21 cellular contexts compared by ENCODE assay signal in genomic region chr20:58752565-58752964, GRCh38.
"Had no signal": no experiment of that assay in that cellular context is flagged by ENCODE, and none has a peak within 500 bp of the region (broad histone marks: within the 10 kb centered on the region; RNA-seq: fewer than 3 reads in every experiment).

No MANE protein-coding gene starts in this region.

- H3K36me3 ChIP-seq: colonic mucosa, lower lobe of right lung, pancreas, right lobe of liver, tibial artery, upper lobe of left lung had no signal

- H3K4me1 ChIP-seq: colonic mucosa, lower lobe of right lung, pancreas, right lobe of liver, tibial artery, upper lobe of left lung had no signal

- H3K4me3 Mint-ChIP-seq: memory B cell; natural killer cell; stimulated activated naive CD8-positive, alpha-beta T cell treated with anti-CD3 and anti-CD28 coated beads, Interleukin-15, amount 100 ng/mL, for 72 hours had no signal

- DNase-seq: dermis blood vessel endothelial cell; effector memory CD4-positive, alpha-beta T cell; erythroblast; hypothalamus; left ventricle myocardium superior; lower lobe of right lung; natural killer cell; occipital lobe; pancreas; right lobe of liver; small intestine; stimulated activated CD4-positive, alpha-beta T cell treated with anti-CD3 and anti-CD28 coated beads, Interleukin-12 subunit alpha, Interleukin-12 subunit beta, amount 100 ng/mL, for 4 hours; stimulated activated CD4-positive, alpha-beta T cell treated with anti-CD3 and anti-CD28 coated beads, Interleukin-1b, Interleukin-23, amount 100 ng/mL, for 48 hours; stimulated activated CD4-positive, alpha-beta T cell treated with anti-CD3 and anti-CD28 coated beads, Interleukin-4, amount 100 ng/mL, for 1 hour; stimulated activated CD8-positive, alpha-beta memory T cell treated with anti-CD3 and anti-CD28 coated beads, Interleukin-4, amount 100 ng/mL, for 48 hours; stimulated activated naive CD4-positive, alpha-beta T cell; stimulated activated naive CD8-positive, alpha-beta T cell treated with anti-CD3 and anti-CD28 coated beads, Interleukin-15, amount 100 ng/mL, for 72 hours; tibial artery; upper lobe of left lung had no signal

- H3K9me3 Mint-ChIP-seq: memory B cell; natural killer cell; stimulated activated naive CD8-positive, alpha-beta T cell treated with anti-CD3 and anti-CD28 coated beads, Interleukin-15, amount 100 ng/mL, for 72 hours had no signal

- H3K4me1 Mint-ChIP-seq: memory B cell; natural killer cell; stimulated activated naive CD8-positive, alpha-beta T cell treated with anti-CD3 and anti-CD28 coated beads, Interleukin-15, amount 100 ng/mL, for 72 hours had no signal

- H3K27me3 ChIP-seq: colonic mucosa, pancreas, right lobe of liver, upper lobe of left lung had no signal

- H3K9me3 ChIP-seq: colonic mucosa, lower lobe of right lung, pancreas, right lobe of liver, tibial artery, upper lobe of left lung had no signal

- H3K27ac Mint-ChIP-seq: memory B cell, natural killer cell had no signal

- H3K27ac ChIP-seq: colonic mucosa, lower lobe of right lung, pancreas, right lobe of liver, tibial artery, upper lobe of left lung had no signal

- H3K36me3 Mint-ChIP-seq: memory B cell, natural killer cell had no signal

- ATAC-seq: left ventricle myocardium superior; lower lobe of right lung; natural killer cell; pancreas; right lobe of liver; stimulated activated naive CD8-positive, alpha-beta T cell treated with anti-CD3 and anti-CD28 coated beads, Interleukin-15, amount 100 ng/mL, for 72 hours had no signal

- H3K4me3 ChIP-seq: colonic mucosa, lower lobe of right lung, pancreas, right lobe of liver, tibial artery, upper lobe of left lung had no signal
